In genomic region chr14:21168055-21168454, GRCh38 we compare ENCODE assay signal across 2 cellular contexts.
TF ChIP-seq lines count a peak whose summit lies in the region.

No MANE protein-coding gene starts in this region.

TF ChIP-seq in IMR-90, 13 proteins besides CTCF, POLR2A, EP300 and RAD21:
- no peak for TF ChIP-seq MXI1 (IDR thresholded peaks at IDR 0.05; ENCODE audit: borderline replicate concordance, low read depth, low read length)
- no peak for TF ChIP-seq CHD1 (IDR thresholded peaks at IDR 0.05; ENCODE audit: low read depth, low read length)
- TF ChIP-seq RFX5 (IDR thresholded peaks at IDR 0.05; ENCODE audit: low read depth, low read length): no peak
- no peak for TF ChIP-seq USF2 (IDR thresholded peaks at IDR 0.05; ENCODE audit: low read depth, low read length)
- TF ChIP-seq FOS (IDR thresholded peaks at IDR 0.05; ENCODE audit: low read depth, low read length): no peak
- no peak for TF ChIP-seq NFE2L2 (IDR thresholded peaks at IDR 0.05; ENCODE audit: low read depth, low read length)
- no peak for TF ChIP-seq BHLHE40 (IDR thresholded peaks at IDR 0.05; ENCODE audit: low read depth, low read length)
- no peak for TF ChIP-seq SMC3 (IDR thresholded peaks at IDR 0.05; ENCODE audit: low read depth, low read length)
- TF ChIP-seq, protein P1, sequence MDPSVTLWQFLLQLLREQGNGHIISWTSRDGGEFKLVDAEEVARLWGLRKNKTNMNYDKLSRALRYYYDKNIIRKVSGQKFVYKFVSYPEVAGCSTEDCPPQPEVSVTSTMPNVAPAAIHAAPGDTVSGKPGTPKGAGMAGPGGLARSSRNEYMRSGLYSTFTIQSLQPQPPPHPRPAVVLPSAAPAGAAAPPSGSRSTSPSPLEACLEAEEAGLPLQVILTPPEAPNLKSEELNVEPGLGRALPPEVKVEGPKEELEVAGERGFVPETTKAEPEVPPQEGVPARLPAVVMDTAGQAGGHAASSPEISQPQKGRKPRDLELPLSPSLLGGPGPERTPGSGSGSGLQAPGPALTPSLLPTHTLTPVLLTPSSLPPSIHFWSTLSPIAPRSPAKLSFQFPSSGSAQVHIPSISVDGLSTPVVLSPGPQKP (IDR thresholded peaks at IDR 0.05; ENCODE audit: borderline replicate concordance, low read depth, low read length): no peak
- TF ChIP-seq MAZ (IDR thresholded peaks at IDR 0.05; ENCODE audit: borderline replicate concordance, low read depth, low read length): no peak
- no peak for TF ChIP-seq MAFK (IDR thresholded peaks at IDR 0.05; ENCODE audit: low read depth, low read length)

TF ChIP-seq in HepG2, 621 proteins besides CTCF, POLR2A, EP300 and RAD21:
- TF ChIP-seq TSC22D2 (CRISPR knock-in tag; IDR thresholded peaks at IDR 0.05; ENCODE audit: borderline replicate concordance): no peak
- no peak for TF ChIP-seq ZNF746 (CRISPR knock-in tag; IDR thresholded peaks at IDR 0.05)
- no peak for TF ChIP-seq ZNF296 (CRISPR knock-in tag; conservative IDR thresholded peaks at IDR 0.05)
